In the genomic region with DNA sequence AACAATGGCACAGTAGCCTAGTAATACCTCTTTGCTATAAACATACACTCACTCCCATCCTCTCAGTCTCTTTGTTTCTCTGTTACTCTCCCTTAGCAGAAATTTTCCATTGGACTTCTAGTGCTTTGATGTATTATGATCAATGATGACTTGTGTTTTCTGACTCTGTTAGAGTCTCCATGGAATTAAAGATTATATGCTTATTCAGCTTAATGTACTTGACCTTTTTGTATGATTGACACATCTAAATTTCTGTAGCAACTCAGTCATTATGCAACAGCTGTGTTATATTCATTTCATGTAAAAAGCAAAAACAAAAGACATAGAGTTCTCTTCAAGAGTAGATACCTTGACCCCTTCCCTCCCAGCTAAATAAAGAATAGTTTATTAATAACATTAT, we compare ENCODE assay signal across 1 cellular context.
TF ChIP-seq lines count a peak whose summit lies in the region.

No MANE protein-coding gene starts in this region.

TF ChIP-seq in IMR-90, 13 proteins besides CTCF, POLR2A, EP300 and RAD21 (continued from another document):
- TF ChIP-seq, protein P1, sequence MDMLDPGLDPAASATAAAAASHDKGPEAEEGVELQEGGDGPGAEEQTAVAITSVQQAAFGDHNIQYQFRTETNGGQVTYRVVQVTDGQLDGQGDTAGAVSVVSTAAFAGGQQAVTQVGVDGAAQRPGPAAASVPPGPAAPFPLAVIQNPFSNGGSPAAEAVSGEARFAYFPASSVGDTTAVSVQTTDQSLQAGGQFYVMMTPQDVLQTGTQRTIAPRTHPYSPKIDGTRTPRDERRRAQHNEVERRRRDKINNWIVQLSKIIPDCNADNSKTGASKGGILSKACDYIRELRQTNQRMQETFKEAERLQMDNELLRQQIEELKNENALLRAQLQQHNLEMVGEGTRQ (IDR thresholded peaks at IDR 0.05; ENCODE audit: low read depth, low read length): no peak
- TF ChIP-seq, protein P2, sequence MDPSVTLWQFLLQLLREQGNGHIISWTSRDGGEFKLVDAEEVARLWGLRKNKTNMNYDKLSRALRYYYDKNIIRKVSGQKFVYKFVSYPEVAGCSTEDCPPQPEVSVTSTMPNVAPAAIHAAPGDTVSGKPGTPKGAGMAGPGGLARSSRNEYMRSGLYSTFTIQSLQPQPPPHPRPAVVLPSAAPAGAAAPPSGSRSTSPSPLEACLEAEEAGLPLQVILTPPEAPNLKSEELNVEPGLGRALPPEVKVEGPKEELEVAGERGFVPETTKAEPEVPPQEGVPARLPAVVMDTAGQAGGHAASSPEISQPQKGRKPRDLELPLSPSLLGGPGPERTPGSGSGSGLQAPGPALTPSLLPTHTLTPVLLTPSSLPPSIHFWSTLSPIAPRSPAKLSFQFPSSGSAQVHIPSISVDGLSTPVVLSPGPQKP (IDR thresholded peaks at IDR 0.05; ENCODE audit: borderline replicate concordance, low read depth, low read length): no peak
- TF ChIP-seq RFX5 (IDR thresholded peaks at IDR 0.05; ENCODE audit: low read depth, low read length): no peak
